In the genomic region with DNA sequence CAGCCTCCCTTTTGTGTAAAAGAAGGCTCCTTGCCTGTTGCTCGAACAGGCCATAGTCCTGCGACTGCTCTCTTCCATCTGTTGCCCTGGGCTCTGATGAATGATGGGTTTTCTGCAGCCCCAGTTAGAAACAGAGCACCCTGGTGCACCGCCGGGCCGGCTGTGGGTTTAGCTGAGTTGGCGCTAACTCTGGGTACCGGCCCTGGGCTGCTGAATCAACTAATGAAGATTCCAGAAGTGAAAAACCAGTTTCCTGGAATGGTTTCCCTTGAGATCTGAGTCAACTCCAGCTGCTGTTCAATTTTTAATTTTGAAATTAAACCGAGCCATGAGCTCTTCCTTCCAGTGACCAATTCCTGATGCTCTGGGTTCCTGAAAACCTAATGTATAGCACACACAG, we compare ENCODE assay signal across 15 cellular contexts. TPM values are rescaled to one million over a fixed set of nuclear protein-coding genes. Genes with fewer than 3 reads are reported as not detected.
DNase-seq lines count a peak whose midpoint lies in the region; ATAC-seq and TF ChIP-seq lines count a peak whose summit lies in the region.
"Had no signal": no experiment of that assay in that cellular context is flagged by ENCODE, and none has a peak within 500 bp of the region (broad histone marks: within the 10 kb centered on the region; RNA-seq: fewer than 3 reads in every experiment).

No MANE protein-coding gene starts in this region.

- no peak overlapping the region for H3K4me3 Mint-ChIP-seq in T-helper 17 cell
- H3K4me3 Mint-ChIP-seq: CD4-positive, alpha-beta T cell; naive B cell had no signal

- H3K4me3 ChIP-seq in GM23248 (peak overlapping the region; percentile 67), mucosa of descending colon (no peak overlapping the region)

- peak; percentile 18 for ATAC-seq in mucosa of descending colon
- no peak for ATAC-seq in GM19035 (IDR thresholded peaks at IDR 0.05; ENCODE audit: unreplicated experiment)
- no peak for ATAC-seq in T-helper 17 cell

- H3K4me1 ChIP-seq in GM23248 (ENCODE audit: insufficient read depth) (peaks cover 66% of the 10 kb centered on the region), mucosa of descending colon (ENCODE audit: low read depth) (no peaks in the 10 kb centered on the region)

- H3K4me1 Mint-ChIP-seq in T-helper 17 cell: no peaks in the 10 kb centered on the region
- H3K4me1 Mint-ChIP-seq: naive B cell had no signal

- H4K20me1 ChIP-seq in GM23248 (ENCODE audit: insufficient read depth): peaks cover 6% of the 10 kb centered on the region; the same call in 1 of the 2 replicates

- peaks cover 94% of the 10 kb centered on the region for H3F3A ChIP-seq in GM23248 (ENCODE audit: insufficient read depth)

- peaks cover 12% of the 10 kb centered on the region for H3K27me3 Mint-ChIP-seq in T-helper 17 cell
- H3K27me3 Mint-ChIP-seq: CD4-positive, alpha-beta T cell had no signal

- DNase-seq in GM23248 (peak; percentile 88), dedifferentiated amniotic fluid mesenchymal stem cell (ENCODE audit: extremely low spot score) (peak; percentile 24), mucosa of descending colon (no peak), stromal cell of bone marrow (ENCODE audit: low read depth) (peak; percentile 83), activated gamma-delta T cell treated with Interleukin-2 at 50 U/mL for 16 hours (no peak), T-helper 17 cell (no peak), HPDE6-E6E7 (ENCODE audit: extremely low spot score) (no peak)
- DNase-seq: anterior cingulate cortex; CD4-positive, alpha-beta T cell; naive B cell; NCI-H1092; NCI-H82; stimulated activated CD4-positive, alpha-beta T cell treated with anti-CD3 and anti-CD28 coated beads, Interleukin-15, amount 100 ng/mL, for 24 hours; WERI-Rb-1 had no signal

- in situ Hi-C loops in GM23248 (cut with MboI): no loop called here

- intact Hi-C loops in mucosa of descending colon (cut with DNase I, micrococcal nuclease): no loop called here

- H3K27me3 ChIP-seq in GM23248 (replicated peaks; ENCODE audit: insufficient read depth): no peaks in the 10 kb centered on the region

- H3K79me2 ChIP-seq in GM23248 (ENCODE audit: insufficient read depth): peaks cover 100% of the 10 kb centered on the region

- H3K9me2 ChIP-seq in GM23248 (ENCODE audit: insufficient read depth): no peaks in the 10 kb centered on the region

- H3K9ac ChIP-seq in GM23248: peak overlapping the region; percentile 100

- 3 to 5% methylated on average over 8 of the region's 8 CpGs for WGBS in GM23248 (ENCODE audit: low coverage in 1 of 2, low lambda C conversion rate in 2 of 2, missing lambda C conversion rate in 2 of 2), 2 experiments

- H3K36me3 ChIP-seq in GM23248 (ENCODE audit: low read depth) (peaks cover 14% of the 10 kb centered on the region; the same call in 1 of the 2 replicates), mucosa of descending colon (ENCODE audit: low read depth) (no peaks in the 10 kb centered on the region)
- H3K36me3 ChIP-seq: WERI-Rb-1 had no signal

- H3K4me2 ChIP-seq in GM23248 (ENCODE audit: unreplicated experiment): peak overlapping the region; percentile 99

- no peak overlapping the region for H2AFZ ChIP-seq in GM23248

- no peak for TF ChIP-seq CTCF in mucosa of descending colon (IDR thresholded peaks at IDR 0.05)

- H3K36me3 Mint-ChIP-seq in T-helper 17 cell (ENCODE audit: low read depth): no peaks in the 10 kb centered on the region
- H3K36me3 Mint-ChIP-seq: naive B cell had no signal

- H3K27ac ChIP-seq in GM23248: peak overlapping the region; percentile 99
- H3K27ac ChIP-seq: WERI-Rb-1 had no signal

- no peak overlapping the region for H3K27ac Mint-ChIP-seq in T-helper 17 cell
- H3K27ac Mint-ChIP-seq: CD4-positive, alpha-beta T cell; naive B cell had no signal

- H3K9me3 ChIP-seq in GM23248 (ENCODE audit: low read depth): no peaks in the 10 kb centered on the region
- no peaks in the 10 kb centered on the region for H3K9me3 ChIP-seq in mucosa of descending colon
- H3K9me3 ChIP-seq in T-helper 17 cell (ENCODE audit: control insufficient read depth, low read length, poor library complexity, severe bottlenecking): no peaks in the 10 kb centered on the region

RNA-seq across cellular contexts. Expression of gene COL6A3, which starts 5.7 kb away (rescaled TPM):
- 1,362 and 1,653 TPM in 2 replicates for total RNA-seq in GM23248 (2014; rRNA removed; shearing (Covaris generic))
- polyA plus RNA-seq in GM23248 (2016; fragmentation: Nextera tagmentation; extraction: Ambion mirVana): 344 and 350 TPM in 2 replicates
- total RNA-seq in mucosa of descending colon (100 to 1,000 TPM in 2 of 3 donors, 10 to 100 TPM in 1; 20.9 to 235 (median 194) TPM), T-helper 17 cell (1 to 10 TPM; 1.9 to 2.6 TPM)

Comparison
In these comparisons a context has a peak if more than half of its experiments do, and no peak if none do; other contexts are left out.
1. DNase-seq: peak in GM23248 (single experiment), dedifferentiated amniotic fluid mesenchymal stem cell (single experiment) and stromal cell of bone marrow (single experiment); none in mucosa of descending colon (0 of 3), activated gamma-delta T cell treated with Interleukin-2 at 50 U/mL for 16 hours (single experiment), T-helper 17 cell (0 of 3) and HPDE6-E6E7 (single experiment).
2. RNA of gene COL6A3, which starts 5.7 kb away (total RNA-seq): 1,362 to 1,653 TPM in GM23248 and 20.9 to 235 TPM in mucosa of descending colon; 1.9 to 2.6 TPM in T-helper 17 cell; every median in the first group is over 4 times any median in the second.